In genomic region chr14:52791204-52792096, GRCh38 we compare ENCODE assay signal across 8 cellular contexts. TPM values are rescaled to one million over a fixed set of nuclear protein-coding genes. Genes with fewer than 3 reads are reported as not detected.
A peak's percentile ranks its signal among the peaks of the same experiment; 100 is the strongest.
DNase-seq lines count a peak whose midpoint lies in the region; ATAC-seq and TF ChIP-seq lines count a peak whose summit lies in the region.

TSS of gene GNPNAT1 (minus strand) at chr14:52791607. CDS start at chr14:52784650, 6,957 bp downstream.

- H3K36me3 ChIP-seq in HUES64 (ENCODE audit: insufficient read depth, low read length) (peaks cover 5% of the 10 kb centered on the region; the same call in 1 of the 2 replicates), OCI-LY3 (replicated peaks; ENCODE audit: low read depth, low read length) (peaks cover 3% of the 10 kb centered on the region)

- H3K9me3 ChIP-seq in HUES64 (ENCODE audit: insufficient read depth, low read depth, low read length) = no peaks in the 10 kb centered on the region
- H3K9me3 ChIP-seq in OCI-LY3 (ENCODE audit: insufficient read depth, low read length) = no peaks in the 10 kb centered on the region

- H3K4me3 Mint-ChIP-seq in Calu3 (ENCODE audit: low read depth, unreplicated experiment) (peak within 1 kb of the TSS; percentile 88), endothelial cell (ENCODE audit: unreplicated experiment) (peak within 1 kb of the TSS; percentile 93), mesothelial cell of epicardium (peak within 1 kb of the TSS; percentile 89)

- peak within 1 kb of the TSS; percentile 85 for H3K4me3 ChIP-seq in HUES64 (ENCODE audit: low read length)
- H3K4me3 ChIP-seq in OCI-LY3 (ENCODE audit: low read length) = peak within 1 kb of the TSS; percentile 84

- peak within 1 kb of the TSS; percentile 98 for H2AFZ ChIP-seq in OCI-LY3 (ENCODE audit: low read depth, low read length)

- H3K9me3 Mint-ChIP-seq in Calu3 (ENCODE audit: low read depth, unreplicated experiment) (no peaks in the 10 kb centered on the region), endothelial cell (ENCODE audit: unreplicated experiment) (no peaks in the 10 kb centered on the region), mesothelial cell of epicardium (peaks cover 4% of the 10 kb centered on the region)

- CTCF ChIA-PET in Calu3 (lab: Charles Lee) = interaction anchor here (0.6 to 0.9 kb wide), 2 partner anchors 79 to 169 kb away, joined by 3 to 4 read pairs; no protein-coding TSS in a partner anchor

- DNase-seq in Calu3 (peak; percentile 87), endothelial cell (ENCODE audit: low spot score) (peak; percentile 84), mesothelial cell of epicardium (ENCODE audit: low spot score in 2 of 2, unreplicated experiment in 2 of 2) (peak; percentile 65 to 79)
- peak; percentile 90 for DNase-seq in activated CD8-positive, alpha-beta memory T cell treated with anti-CD3 and anti-CD28 coated beads, Interleukin-2, amount 50 U/mL, for 48 hours
- peak; percentile 78 to 89 for DNase-seq in stimulated activated CD8-positive, alpha-beta memory T cell treated with anti-CD3 and anti-CD28 coated beads, Interleukin-15, amount 100 ng/mL, for 4 hours (ENCODE audit: low read depth in 2 of 2)

- intact Hi-C loops in Calu3 (cut with micrococcal nuclease; ENCODE audit: unreplicated experiment) = no loop called here

- H3K4me1 Mint-ChIP-seq in Calu3 (ENCODE audit: low read depth, unreplicated experiment) = peaks cover 6% of the 10 kb centered on the region
- peaks cover 18% of the 10 kb centered on the region for H3K4me1 Mint-ChIP-seq in endothelial cell (ENCODE audit: unreplicated experiment)
- H3K4me1 Mint-ChIP-seq in mesothelial cell of epicardium = peaks cover 27% of the 10 kb centered on the region

- no TSS peak for BruUV-seq in Calu3 (replicated peaks; lab: Mats Ljungman, UMichigan)

- peak within 1 kb of the TSS; percentile 84 for H3K4me2 ChIP-seq in OCI-LY3 (ENCODE audit: low read length)

- 0 out of 2 replicates have a peak, but pooled peaks cover 3% of the 10 kb centered on the region for H4K20me1 ChIP-seq in OCI-LY3 (ENCODE audit: insufficient read depth, low read length)

- H3K79me2 ChIP-seq in OCI-LY3 (ENCODE audit: low read length) = peaks cover 33% of the 10 kb centered on the region

- H3K27me3 Mint-ChIP-seq in Calu3 (ENCODE audit: unreplicated experiment) (no peaks in the 10 kb centered on the region), endothelial cell (ENCODE audit: unreplicated experiment) (peaks cover 10% of the 10 kb centered on the region), mesothelial cell of epicardium (ENCODE audit: low read depth) (no peaks in the 10 kb centered on the region)

- no peaks in the 10 kb centered on the region for H3K27me3 ChIP-seq in HUES64 (ENCODE audit: insufficient read depth, low read length)
- no peaks in the 10 kb centered on the region for H3K27me3 ChIP-seq in OCI-LY3 (ENCODE audit: low read depth, low read length)

- no peak for TF ChIP-seq CTCF in Calu3 (IDR thresholded peaks at IDR 0.05; ENCODE audit: unreplicated experiment)
- TF ChIP-seq CTCF in OCI-LY3 (IDR thresholded peaks at IDR 0.05; ENCODE audit: low read depth, low read length) = no peak
- TF ChIP-seq CTCF in endothelial cell (IDR thresholded peaks at IDR 0.05; ENCODE audit: unreplicated experiment) = no peak
- no peak for TF ChIP-seq CTCF in mesothelial cell of epicardium (IDR thresholded peaks at IDR 0.05; ENCODE audit: unreplicated experiment)

- peak; percentile 81 for ATAC-seq in GM21447 (IDR thresholded peaks at IDR 0.05; ENCODE audit: unreplicated experiment)

- H3K27ac ChIP-seq in HUES64 (ENCODE audit: low read depth, low read length) (peak within 1 kb of the TSS; percentile 80), OCI-LY3 (ENCODE audit: low read length) (peak within 1 kb of the TSS; percentile 20; the same call in 1 of the 2 replicates)

- WGBS in HUES64 = under 1% methylated on average over 75 of the region's 75 CpGs

- peaks cover 26% of the 10 kb centered on the region for H3K36me3 Mint-ChIP-seq in Calu3 (ENCODE audit: insufficient read depth, unreplicated experiment)
- peaks cover 3% of the 10 kb centered on the region for H3K36me3 Mint-ChIP-seq in endothelial cell (ENCODE audit: low read depth, unreplicated experiment)
- H3K36me3 Mint-ChIP-seq in mesothelial cell of epicardium = no peaks in the 10 kb centered on the region

- H3K27ac Mint-ChIP-seq in Calu3 (ENCODE audit: unreplicated experiment) (peak within 1 kb of the TSS; percentile 98), endothelial cell (ENCODE audit: unreplicated experiment) (peak within 1 kb of the TSS; percentile 96), mesothelial cell of epicardium (peak within 1 kb of the TSS; percentile 97)

- H3K4me1 ChIP-seq in HUES64 (ENCODE audit: insufficient read depth, low read length) (peaks cover 22% of the 10 kb centered on the region), OCI-LY3 (ENCODE audit: low read length) (peaks cover 11% of the 10 kb centered on the region)

- H3K9ac ChIP-seq in HUES64 (ENCODE audit: low read depth, low read length) = peak within 1 kb of the TSS; percentile 83
- peak within 1 kb of the TSS; percentile 85 for H3K9ac ChIP-seq in OCI-LY3 (ENCODE audit: low read length)

RNA-seq across cellular contexts. Expression of gene GNPNAT1, which starts in this region (rescaled TPM):
- total RNA-seq in Calu3 (2022) (31.4 and 35.8 TPM in 2 replicates), endothelial cell (ENCODE audit: unreplicated experiment) (12.0 TPM), mesothelial cell of epicardium (17.4 to 19.7 TPM (median 17.8 TPM) in 3 replicates)
- polyA plus RNA-seq in HUES64 (2013, experiment 1 of 2) = 30.3 TPM
- polyA plus RNA-seq in HUES64 (2013, experiment 2 of 2) = 29.5 TPM

Comparison
In these comparisons a context has a peak if more than half of its experiments do, and no peak if none do; other contexts are left out.
1. Peak in every context shown above with its lines: DNase-seq, ATAC-seq, H3K4me3 ChIP-seq and H3K27ac ChIP-seq.